ENCODE assay signal across 20 cellular contexts in the genomic region with DNA sequence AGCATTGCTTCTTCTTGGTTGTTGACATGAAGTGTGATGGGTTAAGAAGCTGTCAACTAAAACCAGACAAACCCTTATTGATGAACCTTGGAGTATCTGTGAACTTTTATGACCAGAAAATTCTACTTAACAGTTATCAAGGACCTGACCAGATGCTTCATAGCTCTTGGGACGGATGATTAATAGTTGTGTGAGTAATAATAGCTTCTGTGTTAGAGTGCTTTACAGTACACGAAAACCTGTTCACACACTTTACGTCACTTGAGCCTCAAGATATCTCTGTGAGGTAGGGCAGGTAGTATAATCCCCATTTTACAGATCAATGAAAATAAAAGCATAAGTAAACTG. TPM values are rescaled to one million over a fixed set of nuclear protein-coding genes. Genes with fewer than 3 reads are reported as not detected.
A peak's percentile ranks its signal among the peaks of the same experiment; 100 is the strongest.
DNase-seq lines count a peak whose midpoint lies in the region; ATAC-seq and TF ChIP-seq lines count a peak whose summit lies in the region.
"Had no signal": no experiment of that assay in that cellular context is flagged by ENCODE, and none has a peak within 500 bp of the region (broad histone marks: within the 10 kb centered on the region; RNA-seq: fewer than 3 reads in every experiment).

No MANE protein-coding gene starts in this region.

- H3K4me3 ChIP-seq in breast epithelium (no peak overlapping the region), WERI-Rb-1 (ENCODE audit: low read depth, low read length) (no peak overlapping the region)
- H3K4me3 ChIP-seq: right atrium auricular region, SK-N-MC, thyroid gland had no signal

- TF ChIP-seq POLR2A in breast epithelium (IDR thresholded peaks at IDR 0.05), result no peak

- H3K27me3 Mint-ChIP-seq in MCF 10A (ENCODE audit: insufficient read depth, unreplicated experiment) (no peaks in the 10 kb centered on the region), glutamatergic neuron (ENCODE audit: unreplicated experiment) (peaks cover 4% of the 10 kb centered on the region)
- H3K27me3 Mint-ChIP-seq: stimulated activated naive B cell treated with anti-CD40 and anti-IgM and Interleukin-4, amounts not matched to agents 10 μg/mL and 1 μg/mL and 100 μg/mL, for 72 hours had no signal

- POLR2A ChIA-PET in MCF 10A (lab: Yijun Ruan, JAX), result no interaction called here

- H3K9me3 Mint-ChIP-seq in MCF 10A (ENCODE audit: unreplicated experiment), result no peaks in the 10 kb centered on the region
- H3K9me3 Mint-ChIP-seq in glutamatergic neuron (ENCODE audit: unreplicated experiment), result peaks cover 1% of the 10 kb centered on the region
- H3K9me3 Mint-ChIP-seq: stimulated activated naive B cell treated with anti-CD40 and anti-IgM and Interleukin-4, amounts not matched to agents 10 μg/mL and 1 μg/mL and 100 μg/mL, for 72 hours; T-helper 2 cell treated with Interferon-gamma antibody and Interleukin-4, amounts not matched to agents 5 μg/mL and 100 μg/mL, for 36 hours had no signal

- H3K27ac ChIP-seq in breast epithelium (peak overlapping the region; percentile 56 to 64), WERI-Rb-1 (peak overlapping the region; percentile 98)
- H3K27ac ChIP-seq: right atrium auricular region, SK-N-MC, thyroid gland had no signal

- ATAC-seq in GM21825 (IDR thresholded peaks at IDR 0.05; ENCODE audit: unreplicated experiment), result no peak
- ATAC-seq: left cardiac atrium; stimulated activated naive B cell treated with anti-CD40 and anti-IgM and Interleukin-4, amounts not matched to agents 10 μg/mL and 1 μg/mL and 100 μg/mL, for 72 hours had no signal

- H3K4me3 Mint-ChIP-seq in MCF 10A (ENCODE audit: unreplicated experiment), result no peak overlapping the region
- H3K4me3 Mint-ChIP-seq in glutamatergic neuron (ENCODE audit: unreplicated experiment), result no peak overlapping the region
- H3K4me3 Mint-ChIP-seq: stimulated activated naive B cell treated with anti-CD40 and anti-IgM and Interleukin-4, amounts not matched to agents 10 μg/mL and 1 μg/mL and 100 μg/mL, for 72 hours; T-helper 2 cell treated with Interferon-gamma antibody and Interleukin-4, amounts not matched to agents 5 μg/mL and 100 μg/mL, for 36 hours had no signal

- H3K4me1 Mint-ChIP-seq in MCF 10A (ENCODE audit: insufficient read depth, unreplicated experiment) (peaks cover 13% of the 10 kb centered on the region), glutamatergic neuron (ENCODE audit: low read depth, unreplicated experiment) (peaks cover 25% of the 10 kb centered on the region)
- H3K4me1 Mint-ChIP-seq: stimulated activated naive B cell treated with anti-CD40 and anti-IgM and Interleukin-4, amounts not matched to agents 10 μg/mL and 1 μg/mL and 100 μg/mL, for 72 hours had no signal

- H3K9me3 ChIP-seq in breast epithelium (no peaks in the 10 kb centered on the region), WERI-Rb-1 (ENCODE audit: severe bottlenecking) (peaks cover 14% of the 10 kb centered on the region)
- H3K9me3 ChIP-seq: right atrium auricular region, thyroid gland had no signal

- DNase-seq in breast epithelium (ENCODE audit: low spot score in 2 of 2) (no peak), MCF 10A (ENCODE audit: unreplicated experiment) (no peak), WERI-Rb-1 (peak; percentile 57), glutamatergic neuron (no peak), foreskin melanocyte (no peak), iPS-NIHi7 (ENCODE audit: extremely low spot score) (no peak)
- DNase-seq in activated CD4-positive, CD25-positive, alpha-beta regulatory T cell (lab: John Stamatoyannopoulos, UW), result no peak
- DNase-seq: ACHN; activated CD4-positive, alpha-beta T cell treated with anti-CD3 and anti-CD28 coated beads for 1 hour; DND-41; left cardiac atrium; NCI-H1436 treated with DMSO at 0.1 percent for 48 hours; NCI-H526; stimulated activated CD4-positive, alpha-beta T cell treated with anti-CD3 and anti-CD28 coated beads, Interleukin-15, amount 100 ng/mL, for 24 hours; stimulated activated naive B cell treated with anti-CD40 and anti-IgM and Interleukin-4, amounts not matched to agents 10 μg/mL and 1 μg/mL and 100 μg/mL, for 72 hours; thyroid gland had no signal

- H3K36me3 ChIP-seq in breast epithelium (no peaks in the 10 kb centered on the region), WERI-Rb-1 (no peaks in the 10 kb centered on the region)
- H3K36me3 ChIP-seq: right atrium auricular region, thyroid gland had no signal

- H3K27me3 ChIP-seq in breast epithelium (no peaks in the 10 kb centered on the region), WERI-Rb-1 (ENCODE audit: insufficient read depth, low read depth, severe bottlenecking) (no peaks in the 10 kb centered on the region)
- H3K27me3 ChIP-seq: right atrium auricular region, thyroid gland had no signal

- no peaks in the 10 kb centered on the region for H3K36me3 Mint-ChIP-seq in MCF 10A (ENCODE audit: insufficient read depth, unreplicated experiment)
- H3K36me3 Mint-ChIP-seq in glutamatergic neuron (ENCODE audit: unreplicated experiment), result peaks cover 4% of the 10 kb centered on the region

- no TSS peak for BruUV-seq in MCF 10A (replicated peaks; lab: Mats Ljungman, UMichigan)

- intact Hi-C loops in breast epithelium (cut with DNase I; ENCODE audit: low total_unique reads) (no loop called here), MCF 10A (cut with micrococcal nuclease) (loop anchor here (10.0 kb wide), 1 partner anchor 195 kb away; no protein-coding TSS in a partner anchor)

- CTCF ChIA-PET in MCF 10A (lab: Yijun Ruan, JAX), result interaction anchor here (0.6 to 2.6 kb wide), 5 partner anchors 10 to 711 kb away, joined by 3 to 8 read pairs (median 4); no protein-coding TSS in a partner anchor

- H3K27ac Mint-ChIP-seq in MCF 10A (ENCODE audit: low read depth, unreplicated experiment), result no peak overlapping the region
- peak overlapping the region; percentile 71 for H3K27ac Mint-ChIP-seq in glutamatergic neuron (ENCODE audit: unreplicated experiment)
- H3K27ac Mint-ChIP-seq: stimulated activated naive B cell treated with anti-CD40 and anti-IgM and Interleukin-4, amounts not matched to agents 10 μg/mL and 1 μg/mL and 100 μg/mL, for 72 hours; T-helper 2 cell treated with Interferon-gamma antibody and Interleukin-4, amounts not matched to agents 5 μg/mL and 100 μg/mL, for 36 hours had no signal

- no peak for TF ChIP-seq CTCF in breast epithelium (IDR thresholded peaks at IDR 0.05)
- TF ChIP-seq CTCF in MCF 10A (IDR thresholded peaks at IDR 0.05; ENCODE audit: unreplicated experiment), result no peak
- no peak for TF ChIP-seq CTCF in WERI-Rb-1 (IDR thresholded peaks at IDR 0.05; ENCODE audit: low read depth, low read length)
- TF ChIP-seq CTCF in glutamatergic neuron (IDR thresholded peaks at IDR 0.05; ENCODE audit: partially characterized antibody, unreplicated experiment), result no peak

- H3K4me1 ChIP-seq in breast epithelium, result no peaks in the 10 kb centered on the region
- H3K4me1 ChIP-seq: right atrium auricular region, thyroid gland had no signal

RNA-seq across cellular contexts. Expression of a gene that starts 58.2 kb away (rescaled TPM):
- total RNA-seq in breast epithelium, result 10 to 100 TPM; 34.7 to 51.2 (median 47.5) TPM
- total RNA-seq in MCF 10A (2022), result 54.3 and 68.5 TPM in 2 replicates
- total RNA-seq in glutamatergic neuron (ENCODE audit: unreplicated experiment), result 28.2 TPM
